In genomic region chr22:46001046-46001425, GRCh38 we compare ENCODE assay signal across 14 cellular contexts. TPM values are rescaled to one million over a fixed set of nuclear protein-coding genes. Genes with fewer than 3 reads are reported as not detected.
DNase-seq lines count a peak whose midpoint lies in the region; ATAC-seq and TF ChIP-seq lines count a peak whose summit lies in the region.
"Had no signal": no experiment of that assay in that cellular context is flagged by ENCODE, and none has a peak within 500 bp of the region (broad histone marks: within the 10 kb centered on the region; RNA-seq: fewer than 3 reads in every experiment).

No MANE protein-coding gene starts in this region.

- no peak overlapping the region for H3K4me3 ChIP-seq in AG04449 (ENCODE audit: low read depth, low read length)
- no peak overlapping the region for H3K4me3 ChIP-seq in GM06990 (replicated peaks; ENCODE audit: low read depth, low read length)
- no peak overlapping the region for H3K4me3 ChIP-seq in SJCRH30
- no peak overlapping the region for H3K4me3 ChIP-seq in lower lobe of right lung
- no peak overlapping the region for H3K4me3 ChIP-seq in PC-9
- H3K4me3 ChIP-seq: prostate gland had no signal

- POLR2A ChIA-PET in AG04449 (lab: Yijun Ruan, JAX) = interaction anchor here (0.5 kb wide), 1 partner anchor 13 kb away, joined by 3 read pairs; no protein-coding TSS in a partner anchor
- POLR2A ChIA-PET in PC-9 (lab: Charles Lee; ENCODE audit: unreplicated experiment) = no interaction called here

- H2AFZ ChIP-seq in PC-9 = no peak overlapping the region

- no peaks in the 10 kb centered on the region for H3K9me2 ChIP-seq in PC-9 (ENCODE audit: insufficient read depth)

- H3K79me2 ChIP-seq in PC-9 (ENCODE audit: low read depth) = no peaks in the 10 kb centered on the region

- intact Hi-C loops in lower lobe of right lung (cut with DNase I) = loop anchor here (10.0 kb wide), 1 partner anchor 114 kb away; no protein-coding TSS in a partner anchor
- intact Hi-C loops in PC-9 (cut with micrococcal nuclease; ENCODE audit: unreplicated experiment) = no loop called here

- H3K4me2 ChIP-seq in PC-9 = no peak overlapping the region

- no peaks in the 10 kb centered on the region for H3K27me3 ChIP-seq in GM06990 (replicated peaks; ENCODE audit: control insufficient read depth, insufficient read depth, low read length)
- H3K27me3 ChIP-seq in SJCRH30 = no peaks in the 10 kb centered on the region
- no peaks in the 10 kb centered on the region for H3K27me3 ChIP-seq in lower lobe of right lung (ENCODE audit: low read depth)
- no peaks in the 10 kb centered on the region for H3K27me3 ChIP-seq in PC-9 (ENCODE audit: insufficient read depth, low read depth)

- CTCF ChIA-PET in AG04449 (lab: Yijun Ruan, JAX) = interaction anchor here (0.6 to 3.1 kb wide), 6 partner anchors 12 to 266 kb away, joined by 3 to 21 read pairs (median 5); partner anchors contain the start of gene TTC38
- CTCF ChIA-PET in PC-9 (lab: Charles Lee) = no interaction called here

- DNase-seq in AG04449 (ENCODE audit: low read depth, low spot score) (no peak), GM06990 (ENCODE audit: extremely low read depth, insufficient read length) (no peak), SJCRH30 (peak in 1 of 2 experiments; percentile 55), lower lobe of right lung (peak; percentile 44), DMS53 (lab: John Stamatoyannopoulos, UW) (no peak), NCI-H446 (lab: John Stamatoyannopoulos, UW) (no peak), PC-9 (no peak)
- DNase-seq: activated B cell treated with CpG ODN at 0.5 μM for 24 hours; activated T-cell treated with anti-CD3 and anti-CD28 coated beads for 4 hours; mammary epithelial cell; stimulated activated naive CD8-positive, alpha-beta T cell treated with anti-CD3 and anti-CD28 coated beads, Interleukin-15, amount 100 ng/mL, for 72 hours had no signal

- H3K4me1 ChIP-seq in SJCRH30 (peaks cover 65% of the 10 kb centered on the region), lower lobe of right lung (peaks cover 70% of the 10 kb centered on the region), PC-9 (replicated peaks; ENCODE audit: insufficient read depth) (peaks cover 14% of the 10 kb centered on the region)

- H3F3A ChIP-seq in PC-9 (ENCODE audit: insufficient read depth, low read depth) = peaks cover 16% of the 10 kb centered on the region

- H3K9me3 ChIP-seq in SJCRH30 (replicated peaks) (no peaks in the 10 kb centered on the region), lower lobe of right lung (no peaks in the 10 kb centered on the region), PC-9 (ENCODE audit: insufficient read depth, low read depth) (no peaks in the 10 kb centered on the region)
- H3K9me3 ChIP-seq: prostate gland had no signal

- TF ChIP-seq CTCF in AG04449 (IDR thresholded peaks at IDR 0.05; ENCODE audit: insufficient read depth, low read length, missing control alignments) (peak; percentile 3), GM06990 (IDR thresholded peaks at IDR 0.05; ENCODE audit: insufficient read depth, low read length, poor library complexity, severe bottlenecking) (peak; percentile 17), lower lobe of right lung (IDR thresholded peaks at IDR 0.05) (no peak), PC-9 (conservative IDR thresholded peaks at IDR 0.05) (no peak)

- no peaks in the 10 kb centered on the region for H4K20me1 ChIP-seq in PC-9 (ENCODE audit: insufficient read depth)

- H3K27ac ChIP-seq in SJCRH30 (peak overlapping the region; percentile 90), lower lobe of right lung (peak overlapping the region; percentile 56), PC-9 (no peak overlapping the region)
- H3K27ac ChIP-seq: prostate gland had no signal

- ATAC-seq in lower lobe of right lung (no peak), GM21390 (IDR thresholded peaks at IDR 0.05; ENCODE audit: unreplicated experiment) (no peak)
- ATAC-seq: CD8-positive, alpha-beta T cell; stimulated activated naive CD8-positive, alpha-beta T cell treated with anti-CD3 and anti-CD28 coated beads, Interleukin-15, amount 100 ng/mL, for 72 hours had no signal

- H3K36me3 ChIP-seq in GM06990 (ENCODE audit: control insufficient read depth, insufficient read depth, low read length) = no peaks in the 10 kb centered on the region
- no peaks in the 10 kb centered on the region for H3K36me3 ChIP-seq in SJCRH30
- H3K36me3 ChIP-seq in lower lobe of right lung = no peaks in the 10 kb centered on the region
- H3K36me3 ChIP-seq in PC-9 (ENCODE audit: low read depth) = no peaks in the 10 kb centered on the region
- H3K36me3 ChIP-seq: prostate gland had no signal

- BruUV-seq in PC-9 (replicated peaks; lab: Mats Ljungman, UMichigan) = no TSS peak

RNA-seq across cellular contexts. Expression of gene WNT7B, which starts 24.1 kb away (rescaled TPM):
- total RNA-seq in SJCRH30 (2014; rRNA removed; shearing (Covaris generic)) = not detected in 2 replicates
- 6.3 TPM for total RNA-seq in lower lobe of right lung
- total RNA-seq in PC-9 (2021) = 66.9 and 75.5 TPM in 2 replicates
- total RNA-seq: activated B cell treated with CpG ODN at 0.5 μM for 24 hours; CD8-positive, alpha-beta T cell had no signal

Comparison
In these comparisons a context has a peak if more than half of its experiments do, and no peak if none do; other contexts are left out.
1. CTCF ChIP-seq: peak in AG04449 (single experiment) and GM06990 (single experiment); none in lower lobe of right lung (single experiment) and PC-9 (single experiment).